Comparison of ENCODE assay signal across 18 cellular contexts in the genomic region with DNA sequence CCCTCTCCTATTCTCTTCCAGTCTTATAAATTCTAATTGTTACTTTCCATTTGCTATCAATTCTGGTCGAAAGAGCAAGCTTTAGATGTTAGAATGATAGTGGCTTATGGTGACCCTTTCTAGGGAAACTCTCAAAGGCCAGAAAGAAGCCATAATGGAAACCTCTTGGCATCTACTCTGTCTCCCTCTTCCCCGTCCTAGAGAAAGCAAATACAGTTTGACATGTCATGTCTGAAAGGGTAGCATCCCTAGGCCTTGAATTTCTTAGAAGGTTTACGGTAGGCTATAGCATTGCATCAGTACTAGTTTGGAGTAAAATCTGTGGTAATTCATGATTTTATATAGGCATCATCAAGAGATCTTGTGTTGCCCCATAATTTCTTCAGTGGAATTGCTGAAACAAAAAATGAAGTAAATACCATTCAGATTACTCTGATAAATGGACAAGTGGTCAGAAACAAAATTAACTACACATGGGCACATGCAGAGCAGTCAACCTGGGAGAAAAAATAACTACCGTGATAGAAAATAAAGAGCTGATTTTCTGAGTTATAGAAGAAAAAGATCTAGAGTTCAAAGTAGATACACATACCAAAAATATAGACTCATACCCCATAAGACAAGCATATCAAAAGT. TPM values are rescaled to one million over a fixed set of nuclear protein-coding genes. Genes with fewer than 3 reads are reported as not detected.
DNase-seq lines count a peak whose midpoint lies in the region; ATAC-seq, FAIRE-seq and TF ChIP-seq lines count a peak whose summit lies in the region.
"Had no signal": no experiment of that assay in that cellular context is flagged by ENCODE, and none has a peak within 500 bp of the region (broad histone marks: within the 10 kb centered on the region; RNA-seq: fewer than 3 reads in every experiment).

No MANE protein-coding gene starts in this region.

- no peaks in the 10 kb centered on the region for H4K20me1 ChIP-seq in endothelial cell of umbilical vein (replicated peaks; ENCODE audit: control insufficient read depth, extremely low read depth, insufficient read depth, low read length)

- CTCF ChIA-PET in WTC11 (lab: Charles Lee), result interaction anchor here (0.6 to 3.2 kb wide), 17 partner anchors 8 to 284 kb away, joined by 3 to 23 read pairs (median 5); a partner anchor contains a TSS
- CTCF ChIA-PET in endothelial cell of umbilical vein (lab: Charles Lee), result interaction anchor here (0.6 to 3.6 kb wide), 8 partner anchors 8 to 1469 kb away, joined by 3 to 16 read pairs (median 4); no protein-coding TSS in a partner anchor

- ATAC-seq in WTC11 (no peak), HG02763 (IDR thresholded peaks at IDR 0.05; ENCODE audit: unreplicated experiment) (no peak)
- ATAC-seq: HCT116 had no signal

- H3K4me1 ChIP-seq in endothelial cell of umbilical vein (ENCODE audit: control insufficient read depth, extremely low read depth, insufficient read depth, low read length), result peaks cover 55% of the 10 kb centered on the region
- H3K4me1 ChIP-seq in neuronal stem cell (ENCODE audit: control insufficient read depth in 2 of 2, insufficient read depth in 1 of 2, low read depth in 1 of 2, low read length in 2 of 2), result peaks cover 3 to 7% of the 10 kb centered on the region in 2 donors

- H3K4me2 ChIP-seq in endothelial cell of umbilical vein (ENCODE audit: insufficient read depth, low read length) (peak overlapping the region; percentile 80), neuronal stem cell (ENCODE audit: insufficient read depth, low read length, poor library complexity, severe bottlenecking) (no peak overlapping the region)

- BruUV-seq in endothelial cell of umbilical vein (replicated peaks; lab: Mats Ljungman, UMichigan), result no TSS peak

- TF ChIP-seq POLR2A in endothelial cell of umbilical vein (IDR thresholded peaks at IDR 0.05; ENCODE audit: low read depth, low read length), result no peak

- no peak overlapping the region for H3K4me3 Mint-ChIP-seq in WTC11
- peak overlapping the region; percentile 18 for H3K4me3 Mint-ChIP-seq in type B pancreatic cell
- H3K4me3 Mint-ChIP-seq: GM23338 had no signal

- no peaks in the 10 kb centered on the region for H3K9me3 ChIP-seq in endothelial cell of umbilical vein (replicated peaks; ENCODE audit: control insufficient read depth, insufficient read depth, low read length)
- H3K9me3 ChIP-seq in neuronal stem cell (replicated peaks in 1 of 2; ENCODE audit: control insufficient read depth in 2 of 2, insufficient read depth in 1 of 2, low read depth in 1 of 2, low read length in 2 of 2), result no peaks in the 10 kb centered on the region

- H3K79me2 ChIP-seq in endothelial cell of umbilical vein (ENCODE audit: control insufficient read depth, insufficient read depth, low read length), result peaks cover 82% of the 10 kb centered on the region

- FAIRE-seq in G401.6 (lab: Jason Lieb, UNC) (peak; percentile 47), endothelial cell of umbilical vein (lab: Jason Lieb, UNC) (peak; percentile 24)

- dilution Hi-C loops in endothelial cell of umbilical vein (cut with MboI; ENCODE audit: extremely low pct_ligation_motif_present, low sequenced_read_pairs), result no loop called here

- H3K27me3 Mint-ChIP-seq in WTC11 (ENCODE audit: low read depth) (peaks cover 12% of the 10 kb centered on the region), type B pancreatic cell (peaks cover 9% of the 10 kb centered on the region)

- H3K27ac ChIP-seq in endothelial cell of umbilical vein (ENCODE audit: insufficient read depth, low read depth, low read length) (peak overlapping the region; percentile 68), neuronal stem cell (replicated peaks; ENCODE audit: low read length) (no peak overlapping the region)

- no peak overlapping the region for H3K23ac ChIP-seq in neuronal stem cell (ENCODE audit: low read depth, low read length, poor library complexity)

- H3K79me1 ChIP-seq in neuronal stem cell (ENCODE audit: low read depth, low read length), result peaks cover 2% of the 10 kb centered on the region

- H3K4me1 Mint-ChIP-seq in WTC11 (peaks cover 56% of the 10 kb centered on the region), type B pancreatic cell (ENCODE audit: unreplicated experiment) (peaks cover 16% of the 10 kb centered on the region)

- no peak overlapping the region for H3K27ac Mint-ChIP-seq in WTC11
- H3K27ac Mint-ChIP-seq in type B pancreatic cell, result no peak overlapping the region
- H3K27ac Mint-ChIP-seq: GM23338 had no signal

- H2BK15ac ChIP-seq in neuronal stem cell (ENCODE audit: low read length), result no peak overlapping the region

- POLR2A ChIA-PET in WTC11 (lab: Charles Lee) (no interaction called here), endothelial cell of umbilical vein (lab: Charles Lee) (no interaction called here)

- H3K9me3 Mint-ChIP-seq in WTC11, result no peaks in the 10 kb centered on the region
- H3K9me3 Mint-ChIP-seq in type B pancreatic cell, result no peaks in the 10 kb centered on the region
- H3K9me3 Mint-ChIP-seq: GM23338 had no signal

- no peak overlapping the region for H2BK12ac ChIP-seq in neuronal stem cell (ENCODE audit: low read length)

- H3K36me3 Mint-ChIP-seq in WTC11, result no peaks in the 10 kb centered on the region
- peaks cover 3% of the 10 kb centered on the region for H3K36me3 Mint-ChIP-seq in type B pancreatic cell

- H3K18ac ChIP-seq in neuronal stem cell (ENCODE audit: low read length), result no peak overlapping the region

- H4K8ac ChIP-seq in neuronal stem cell (ENCODE audit: low read depth, low read length), result no peak overlapping the region

- no peak overlapping the region for H4K91ac ChIP-seq in neuronal stem cell (ENCODE audit: low read depth, low read length, poor library complexity)

- WGBS in neuronal stem cell (ENCODE audit: extremely low coverage in 2 of 2, insufficient read length in 2 of 2, insufficient replicate concordance in 1 of 2), 2 donors, result no CpG with 5 or more reads among the region's 4 CpGs

- no peak overlapping the region for H2BK120ac ChIP-seq in neuronal stem cell (ENCODE audit: low read depth, low read length)

- H3K9me1 ChIP-seq in endothelial cell of umbilical vein (replicated peaks; ENCODE audit: control insufficient read depth, extremely low read depth, insufficient read depth, low read length), result no peaks in the 10 kb centered on the region

- H3K14ac ChIP-seq in neuronal stem cell (ENCODE audit: low read length), result no peak overlapping the region

- H3K9ac ChIP-seq in endothelial cell of umbilical vein (replicated peaks; ENCODE audit: extremely low read depth, insufficient read depth, low read length) (no peak overlapping the region), neuronal stem cell (ENCODE audit: low read depth, low read length, poor library complexity) (no peak overlapping the region)

- intact Hi-C loops in endothelial cell of umbilical vein (cut with micrococcal nuclease), result loop anchor here (1.0 to 10.0 kb wide), 3 partner anchors 28 to 454 kb away; no protein-coding TSS in a partner anchor

- H3K4me3 ChIP-seq in endothelial cell of umbilical vein (replicated peaks in 1 of 3; ENCODE audit: insufficient read depth in 1 of 3, low read depth in 1 of 3, low read length in 3 of 3) (no peak overlapping the region), neuronal stem cell (ENCODE audit: low read length in 2 of 2) (no peak overlapping the region)
- H3K4me3 ChIP-seq: GM23338 had no signal

- no peak overlapping the region for H3K4ac ChIP-seq in neuronal stem cell (ENCODE audit: low read length)

- H3K27me3 ChIP-seq in endothelial cell of umbilical vein (ENCODE audit: control insufficient read depth in 2 of 2, insufficient read depth in 2 of 2, low read length in 2 of 2), result no peaks in the 10 kb centered on the region
- H3K27me3 ChIP-seq in neuronal stem cell (ENCODE audit: control insufficient read depth in 3 of 3, insufficient read depth in 3 of 3, low read depth in 1 of 3, low read length in 3 of 3), result no peaks in the 10 kb centered on the region

- H3K36me3 ChIP-seq in endothelial cell of umbilical vein (ENCODE audit: control insufficient read depth in 2 of 2, extremely low read depth in 1 of 2, insufficient read depth in 2 of 2, low read length in 2 of 2) (no peaks in the 10 kb centered on the region), neuronal stem cell (replicated peaks in 1 of 2; ENCODE audit: control insufficient read depth in 2 of 2, insufficient read depth in 2 of 2, low read length in 2 of 2) (no peaks in the 10 kb centered on the region)

- no peak for DNase-seq in WTC11 (ENCODE audit: low spot score)
- DNase-seq in endothelial cell of umbilical vein (ENCODE audit: low read depth, low spot score), result no peak
- no peak for DNase-seq in type B pancreatic cell (ENCODE audit: extremely low spot score, unreplicated experiment)
- no peak for DNase-seq in neuronal stem cell (ENCODE audit: low spot score)
- DNase-seq in superior temporal gyrus (ENCODE audit: extremely low spot score), result no peak
- DNase-seq: AML-193; DMS79 treated with DMSO at 0.1 percent for 48 hours; GDM1; KBM-7; MV-4-11; NCI-H1694 treated with DMSO at 0.1 percent for 48 hours; NK-92 treated with Interleukin-12 subunit alpha and Interleukin-12 subunit beta, amount 100 ng/mL, for 24 hours; RPMI8226; SHP77 treated with DMSO at 0.1 percent for 48 hours had no signal

- no peak overlapping the region for H2AK5ac ChIP-seq in neuronal stem cell (ENCODE audit: low read depth, low read length)

- H2AFZ ChIP-seq in endothelial cell of umbilical vein (ENCODE audit: low read depth, low read length) (no peak overlapping the region), neuronal stem cell (ENCODE audit: low read length) (no peak overlapping the region)
- H2AFZ ChIP-seq: GM23338 had no signal

- no peak overlapping the region for H2BK5ac ChIP-seq in neuronal stem cell (ENCODE audit: low read length)

- no peak for TF ChIP-seq CTCF in WTC11 (IDR thresholded peaks at IDR 0.05)
- no peak for TF ChIP-seq CTCF in endothelial cell of umbilical vein (IDR thresholded peaks at IDR 0.05; ENCODE audit: extremely low read depth in 1 of 2, insufficient read depth in 1 of 2, low read depth in 1 of 2, low read length in 2 of 2)
- TF ChIP-seq CTCF in type B pancreatic cell (conservative IDR thresholded peaks at IDR 0.05), result no peak

TF ChIP-seq in endothelial cell of umbilical vein, 7 proteins besides CTCF, POLR2A, EP300 and RAD21 (continues in another document):
- TF ChIP-seq FOS (IDR thresholded peaks at IDR 0.05; ENCODE audit: borderline replicate concordance, insufficient read depth, low read length) (no peak), POLR2AphosphoS5 (IDR thresholded peaks at IDR 0.05; ENCODE audit: insufficient read depth, low read depth, low read length) (no peak)

RNA-seq across cellular contexts. Expression of a gene that starts 4.4 kb away (rescaled TPM):
- 17.5 to 29.6 TPM (median 17.7 TPM) in 3 replicates for total RNA-seq in WTC11 (2021)
- total RNA-seq in endothelial cell of umbilical vein, result 37.6 and 39.8 TPM in 2 replicates
- polyA plus RNA-seq in endothelial cell of umbilical vein, result 6.8 and 10.7 TPM in 2 replicates
- 15.5 and 17.7 TPM in 2 replicates for polyA plus RNA-seq in endothelial cell of umbilical vein (2011; cell fraction: cytosol; rRNA removed)
- 9.1 and 15.1 TPM in 2 replicates for polyA plus RNA-seq in endothelial cell of umbilical vein (2011; cell fraction: nucleus; rRNA removed)
- polyA plus RNA-seq in endothelial cell of umbilical vein (2012), result 13.6 and 28.8 TPM in 2 replicates
- polyA minus RNA-seq in endothelial cell of umbilical vein, result 12.9 and 17.3 TPM in 2 replicates
- polyA minus RNA-seq in endothelial cell of umbilical vein (2011; cell fraction: cytosol; rRNA and poly(A)+ RNA removed), result not detected
- 10.2 and 12.3 TPM in 2 replicates for polyA minus RNA-seq in endothelial cell of umbilical vein (2011; cell fraction: nucleus; rRNA and poly(A)+ RNA removed)
- total RNA-seq in type B pancreatic cell (ENCODE audit: low replicate concordance), result 6.3 and 7.2 TPM in 2 replicates
- polyA plus RNA-seq in neuronal stem cell (2013, experiment 1 of 2), result 25.0 TPM
- 25.9 TPM for polyA plus RNA-seq in neuronal stem cell (2013, experiment 2 of 2)
